In genomic region chr20:62876826-62877728, GRCh38 we compare ENCODE assay signal across 11 cellular contexts. TPM values are rescaled to one million over a fixed set of nuclear protein-coding genes. Genes with fewer than 3 reads are reported as not detected.
A peak's percentile ranks its signal among the peaks of the same experiment; 100 is the strongest.
DNase-seq lines count a peak whose midpoint lies in the region; ATAC-seq and TF ChIP-seq lines count a peak whose summit lies in the region.
"Had no signal": no experiment of that assay in that cellular context is flagged by ENCODE, and none has a peak within 500 bp of the region (broad histone marks: within the 10 kb centered on the region; RNA-seq: fewer than 3 reads in every experiment).

No MANE protein-coding gene starts in this region.

- no peak for TF ChIP-seq CTCF in fibroblast of lung (conservative IDR thresholded peaks at IDR 0.05 in 1 of 2, IDR thresholded peaks at IDR 0.05 in 1 of 2; ENCODE audit: low read depth in 1 of 2, low read length in 2 of 2)
- TF ChIP-seq CTCF in natural killer cell (IDR thresholded peaks at IDR 0.05) = no peak
- no peak for TF ChIP-seq CTCF in uterus (IDR thresholded peaks at IDR 0.05)
- TF ChIP-seq CTCF in HFFc6 (IDR thresholded peaks at IDR 0.05) = no peak

- H3K4me3 ChIP-seq in fibroblast of lung (replicated peaks in 1 of 4; ENCODE audit: control extremely low read depth in 1 of 4, insufficient read depth in 1 of 4, low read depth in 3 of 4, low read length in 4 of 4) (no peak overlapping the region), uterus (no peak overlapping the region)
- H3K4me3 ChIP-seq: A549 had no signal

- no peak overlapping the region for H3K4me3 Mint-ChIP-seq in activated CD8-positive, alpha-beta memory T cell treated with anti-CD3 and anti-CD28 coated beads, Interleukin-2, amount 10 ng/mL, durations not matched to agents 7 days and 5 days
- H3K4me3 Mint-ChIP-seq in natural killer cell (peak overlapping the region; percentile 57), HFFc6 (no peak overlapping the region)

- H3K36me3 Mint-ChIP-seq in activated CD8-positive, alpha-beta memory T cell treated with anti-CD3 and anti-CD28 coated beads, Interleukin-2, amount 10 ng/mL, durations not matched to agents 7 days and 5 days = peaks cover 8% of the 10 kb centered on the region
- H3K36me3 Mint-ChIP-seq in natural killer cell (no peaks in the 10 kb centered on the region), HFFc6 (ENCODE audit: low read depth) (peaks cover 9% of the 10 kb centered on the region)

- H3K27ac ChIP-seq in fibroblast of lung (ENCODE audit: insufficient read depth, low read length) (peak overlapping the region; percentile 47), uterus (peak overlapping the region; percentile 18 to 67)

- H3K27me3 ChIP-seq in fibroblast of lung (ENCODE audit: control insufficient read depth, insufficient read depth, low read length) = no peaks in the 10 kb centered on the region
- no peaks in the 10 kb centered on the region for H3K27me3 ChIP-seq in uterus

- peaks cover 7% of the 10 kb centered on the region for H3K36me3 ChIP-seq in fibroblast of lung (ENCODE audit: control insufficient read depth, insufficient read depth, low read length)
- no peaks in the 10 kb centered on the region for H3K36me3 ChIP-seq in uterus

- CTCF ChIA-PET in activated CD8-positive, alpha-beta memory T cell treated with anti-CD3 and anti-CD28 coated beads, Interleukin-2, amount 10 ng/mL, durations not matched to agents 7 days and 5 days (lab: Charles Lee) = interaction anchor here (1.2 to 2.0 kb wide), 3 partner anchors 25 to 96 kb away, joined by 4 to 5 read pairs (median 4); no protein-coding TSS in a partner anchor

- H3K27me3 Mint-ChIP-seq in activated CD8-positive, alpha-beta memory T cell treated with anti-CD3 and anti-CD28 coated beads, Interleukin-2, amount 10 ng/mL, durations not matched to agents 7 days and 5 days = peaks cover 5% of the 10 kb centered on the region
- H3K27me3 Mint-ChIP-seq in natural killer cell (ENCODE audit: low read depth in 2 of 2) = peaks cover 0 to 8% of the 10 kb centered on the region in 2 donors
- peaks cover 13% of the 10 kb centered on the region for H3K27me3 Mint-ChIP-seq in HFFc6 (ENCODE audit: insufficient read depth)

- TF ChIP-seq POLR2A in uterus (IDR thresholded peaks at IDR 0.05) = no peak

- H3K9ac ChIP-seq in fibroblast of lung (ENCODE audit: insufficient read depth, low read length) = peak overlapping the region; percentile 16

- ATAC-seq in activated CD8-positive, alpha-beta memory T cell treated with anti-CD3 and anti-CD28 coated beads, Interleukin-2, amount 10 ng/mL, durations not matched to agents 7 days and 5 days = peak; percentile 14
- ATAC-seq in natural killer cell = peak in 2 of 3 donors; percentile 42 to 70

- H3K4me2 ChIP-seq in fibroblast of lung (ENCODE audit: extremely low read depth, insufficient read depth, low read length) = peak overlapping the region; percentile 37
- H3K4me2 ChIP-seq: A549 had no signal

- no peak overlapping the region for H2AFZ ChIP-seq in fibroblast of lung (ENCODE audit: low read length)

- DNase-seq in activated CD8-positive, alpha-beta memory T cell treated with anti-CD3 and anti-CD28 coated beads, Interleukin-2, amount 10 ng/mL, durations not matched to agents 7 days and 5 days = no peak
- no peak for DNase-seq in activated CD8-positive, alpha-beta memory T cell treated with anti-CD3 and anti-CD28 coated beads for 24 hours
- DNase-seq in fibroblast of lung (ENCODE audit: low read depth in 2 of 2) (peak in 1 of 2 donors; percentile 73), natural killer cell (no peak), uterus (peak; percentile 78 to 85), HFFc6 (no peak), RPMI8226 (no peak), NCI-H2171 (lab: John Stamatoyannopoulos, UW) (no peak)
- DNase-seq: naive B cell, NCI-H1105 had no signal

- intact Hi-C loops in natural killer cell (cut with micrococcal nuclease) = no loop called here
- intact Hi-C loops in uterus (cut with DNase I; ENCODE audit: low total_unique reads) = no loop called here

- H4K20me1 ChIP-seq in fibroblast of lung (ENCODE audit: control insufficient read depth, extremely low read depth, insufficient read depth, low read length) = no peaks in the 10 kb centered on the region

- peaks cover 18% of the 10 kb centered on the region for H3K4me1 ChIP-seq in fibroblast of lung (ENCODE audit: control insufficient read depth, extremely low read depth, insufficient read depth, low read length)
- H3K4me1 ChIP-seq in uterus = peaks cover 0 to 7% of the 10 kb centered on the region in 2 donors

- H3K9me3 ChIP-seq in fibroblast of lung (ENCODE audit: control insufficient read depth, insufficient read depth, low read depth, low read length) = no peaks in the 10 kb centered on the region
- no peaks in the 10 kb centered on the region for H3K9me3 ChIP-seq in uterus
- H3K9me3 ChIP-seq: A549 had no signal

- H3K79me2 ChIP-seq in fibroblast of lung (ENCODE audit: control insufficient read depth, insufficient read depth, low read length) = no peaks in the 10 kb centered on the region

- no peak overlapping the region for H3K27ac Mint-ChIP-seq in activated CD8-positive, alpha-beta memory T cell treated with anti-CD3 and anti-CD28 coated beads, Interleukin-2, amount 10 ng/mL, durations not matched to agents 7 days and 5 days
- H3K27ac Mint-ChIP-seq in natural killer cell = no peak overlapping the region
- H3K27ac Mint-ChIP-seq in HFFc6 = no peak overlapping the region

- no peaks in the 10 kb centered on the region for H3K9me3 Mint-ChIP-seq in activated CD8-positive, alpha-beta memory T cell treated with anti-CD3 and anti-CD28 coated beads, Interleukin-2, amount 10 ng/mL, durations not matched to agents 7 days and 5 days (ENCODE audit: low read depth)
- H3K9me3 Mint-ChIP-seq in natural killer cell (no peaks in the 10 kb centered on the region), HFFc6 (0 out of 2 replicates have a peak, but pooled peaks cover 4% of the 10 kb centered on the region)
- H3K9me3 Mint-ChIP-seq: naive B cell had no signal

- H3K4me1 Mint-ChIP-seq in activated CD8-positive, alpha-beta memory T cell treated with anti-CD3 and anti-CD28 coated beads, Interleukin-2, amount 10 ng/mL, durations not matched to agents 7 days and 5 days = peaks cover 10% of the 10 kb centered on the region
- H3K4me1 Mint-ChIP-seq in natural killer cell (peaks cover 7 to 24% of the 10 kb centered on the region in 2 donors), HFFc6 (ENCODE audit: low read depth) (peaks cover 11% of the 10 kb centered on the region)

RNA-seq across cellular contexts. Expression of gene TCFL5, which starts 15.5 kb away (rescaled TPM):
- total RNA-seq in activated CD8-positive, alpha-beta memory T cell treated with anti-CD3 and anti-CD28 coated beads, Interleukin-2, amount 10 ng/mL, durations not matched to agents 7 days and 5 days = 1 to 10 TPM; 6.6 to 6.7 TPM
- total RNA-seq in fibroblast of lung = 13.7 and 15.2 TPM in 2 replicates
- 9.8 and 11.1 TPM in 2 replicates for polyA plus RNA-seq in fibroblast of lung
- 8.3 and 8.9 TPM in 2 replicates for polyA plus RNA-seq in fibroblast of lung (2012)
- polyA minus RNA-seq in fibroblast of lung (ENCODE audit: low replicate concordance) = 0.89 and 0.94 TPM in 2 replicates
- total RNA-seq in natural killer cell = 1 to 10 TPM; 5.1 to 8.0 (median 6.4) TPM
- 10 to 100 TPM in 3 of 4 donors, 1 to 10 TPM in 1; 5.3 to 20.0 (median 14.2) TPM for total RNA-seq in uterus
- total RNA-seq in HFFc6 (2021; fragmentation: NEBNext Ultra II Directional; extraction: Animal tissue kit (Norgen Biotek cat#: 25700)) = 10 to 100 TPM; 19.9 to 25.2 (median 21.1) TPM

RNA-seq across cellular contexts. Expression of gene DIDO1, which starts 49.2 kb away (rescaled TPM):
- total RNA-seq in activated CD8-positive, alpha-beta memory T cell treated with anti-CD3 and anti-CD28 coated beads, Interleukin-2, amount 10 ng/mL, durations not matched to agents 7 days and 5 days = 10 to 100 TPM; 64.6 to 87.0 TPM
- 27.7 and 33.2 TPM in 2 replicates for total RNA-seq in fibroblast of lung
- 25.9 and 28.8 TPM in 2 replicates for polyA plus RNA-seq in fibroblast of lung
- 23.1 and 23.5 TPM in 2 replicates for polyA plus RNA-seq in fibroblast of lung (2012)
- 24.0 and 26.3 TPM in 2 replicates for polyA minus RNA-seq in fibroblast of lung (ENCODE audit: low replicate concordance)
- 100 to 1,000 TPM in 1 of 3 donors, 10 to 100 TPM in 2; 79.5 to 116 (median 83.4) TPM for total RNA-seq in natural killer cell
- 10 to 100 TPM; 20.9 to 92.8 (median 78.8) TPM for total RNA-seq in uterus
- 10 to 100 TPM; 31.9 to 36.1 (median 34.8) TPM for total RNA-seq in HFFc6 (2021; fragmentation: NEBNext Ultra II Directional; extraction: Animal tissue kit (Norgen Biotek cat#: 25700))

Comparison
In these comparisons a context has a peak if more than half of its experiments do, and no peak if none do; other contexts are left out.
1. DNase-seq: peak in uterus (2 of 2); none in activated CD8-positive, alpha-beta memory T cell treated with anti-CD3 and anti-CD28 coated beads, Interleukin-2, amount 10 ng/mL, durations not matched to agents 7 days and 5 days (single experiment), activated CD8-positive, alpha-beta memory T cell treated with anti-CD3 and anti-CD28 coated beads for 24 hours (single experiment), natural killer cell (single experiment), HFFc6 (single experiment), RPMI8226 (single experiment) and NCI-H2171 (single experiment).